Comparison of ENCODE assay signal across 17 cellular contexts in genomic region chr1:6954596-6954995, GRCh38.
DNase-seq lines count a peak whose midpoint lies in the region; ATAC-seq, FAIRE-seq and TF ChIP-seq lines count a peak whose summit lies in the region.
"Had no signal": no experiment of that assay in that cellular context is flagged by ENCODE, and none has a peak within 500 bp of the region (broad histone marks: within the 10 kb centered on the region; RNA-seq: fewer than 3 reads in every experiment).

No MANE protein-coding gene starts in this region.

- H3K4me3 ChIP-seq in thyroid gland (replicated peaks in 1 of 3) (no peak overlapping the region), foreskin fibroblast (ENCODE audit: low read depth in 1 of 2, low read length in 2 of 2) (no peak overlapping the region), pancreas (no peak overlapping the region)
- H3K4me3 ChIP-seq: GM12878, MG63 had no signal

- peaks cover 5% of the 10 kb centered on the region for H3K9me3 Mint-ChIP-seq in glutamatergic neuron (ENCODE audit: unreplicated experiment)

- peaks cover 9% of the 10 kb centered on the region for H3K27me3 Mint-ChIP-seq in glutamatergic neuron (ENCODE audit: unreplicated experiment)

- ATAC-seq in pancreas (no peak), GM18907 (IDR thresholded peaks at IDR 0.05; ENCODE audit: unreplicated experiment) (no peak)
- ATAC-seq: GM12878 had no signal

- no peak for TF ChIP-seq POLR2A in thyroid gland (IDR thresholded peaks at IDR 0.05)

- peak overlapping the region; percentile 60 for H3K27ac Mint-ChIP-seq in glutamatergic neuron (ENCODE audit: unreplicated experiment)
- H3K27ac Mint-ChIP-seq: CD14-positive monocyte had no signal

- intact Hi-C loops in thyroid gland (cut with DNase I), result no loop called here
- intact Hi-C loops in pancreas (cut with DNase I), result no loop called here

- no peak for FAIRE-seq in pancreas (lab: Jason Lieb, UNC)
- FAIRE-seq: GM12878, GM18507, RCC 7860 had no signal

- DNase-seq in NCI-H2227 (lab: John Stamatoyannopoulos, UW; ENCODE audit: unreplicated experiment) (peak; percentile 43), NCI-H2227 treated with DMSO at 0.1 percent for 48 hours (lab: John Stamatoyannopoulos, UW) (no peak), NCI-H82 (lab: John Stamatoyannopoulos, UW) (peak; percentile 82), glutamatergic neuron (no peak), thyroid gland (peak; percentile 21 to 34), foreskin fibroblast (no peak), pancreas (no peak)
- DNase-seq: COR-L47, MG63, NCI-H1092 treated with DMSO at 0.1 percent for 48 hours, NCI-H1930, SHP77 had no signal

- TF ChIP-seq CTCF in glutamatergic neuron (IDR thresholded peaks at IDR 0.05; ENCODE audit: partially characterized antibody, unreplicated experiment) (no peak), thyroid gland (IDR thresholded peaks at IDR 0.05) (no peak), foreskin fibroblast (IDR thresholded peaks at IDR 0.05; ENCODE audit: low read depth, low read length) (no peak), pancreas (IDR thresholded peaks at IDR 0.05) (no peak)

- peaks cover 42% of the 10 kb centered on the region for H3K4me1 Mint-ChIP-seq in glutamatergic neuron (ENCODE audit: low read depth, unreplicated experiment)

- H3K4me1 ChIP-seq in thyroid gland (no peaks in the 10 kb centered on the region), pancreas (no peaks in the 10 kb centered on the region)

- 33 to 37% methylated on average over 16 of the region's 16 CpGs for WGBS in thyroid gland, 2 donors
- WGBS in pancreas, 2 donors, result 63 to 69% methylated on average over 16 of the region's 16 CpGs

- no peaks in the 10 kb centered on the region for H3K27me3 ChIP-seq in thyroid gland
- H3K27me3 ChIP-seq in pancreas, result no peaks in the 10 kb centered on the region
- H3K27me3 ChIP-seq: MG63 had no signal

- H3K36me3 Mint-ChIP-seq in glutamatergic neuron (ENCODE audit: unreplicated experiment), result no peaks in the 10 kb centered on the region
- H3K36me3 Mint-ChIP-seq: CD14-positive monocyte had no signal

- H3K4me3 Mint-ChIP-seq in glutamatergic neuron (ENCODE audit: unreplicated experiment), result peak overlapping the region; percentile 37
- H3K4me3 Mint-ChIP-seq: CD14-positive monocyte had no signal

- H3K27ac ChIP-seq in thyroid gland, result no peak overlapping the region
- no peak overlapping the region for H3K27ac ChIP-seq in pancreas

- no peaks in the 10 kb centered on the region for H3K36me3 ChIP-seq in thyroid gland
- no peaks in the 10 kb centered on the region for H3K36me3 ChIP-seq in pancreas
- H3K36me3 ChIP-seq: MG63 had no signal

- H3K9me3 ChIP-seq in thyroid gland (no peaks in the 10 kb centered on the region), pancreas (no peaks in the 10 kb centered on the region)
- H3K9me3 ChIP-seq: MG63 had no signal

Comparison
In these comparisons a context has a peak if more than half of its experiments do, and no peak if none do; other contexts are left out.
1. DNase-seq: peak in NCI-H2227 (single experiment), NCI-H82 (single experiment) and thyroid gland (2 of 2); none in NCI-H2227 treated with DMSO at 0.1 percent for 48 hours (single experiment), glutamatergic neuron (single experiment), foreskin fibroblast (0 of 2) and pancreas (0 of 6).